Comparison of ENCODE assay signal across 8 cellular contexts in the genomic region with DNA sequence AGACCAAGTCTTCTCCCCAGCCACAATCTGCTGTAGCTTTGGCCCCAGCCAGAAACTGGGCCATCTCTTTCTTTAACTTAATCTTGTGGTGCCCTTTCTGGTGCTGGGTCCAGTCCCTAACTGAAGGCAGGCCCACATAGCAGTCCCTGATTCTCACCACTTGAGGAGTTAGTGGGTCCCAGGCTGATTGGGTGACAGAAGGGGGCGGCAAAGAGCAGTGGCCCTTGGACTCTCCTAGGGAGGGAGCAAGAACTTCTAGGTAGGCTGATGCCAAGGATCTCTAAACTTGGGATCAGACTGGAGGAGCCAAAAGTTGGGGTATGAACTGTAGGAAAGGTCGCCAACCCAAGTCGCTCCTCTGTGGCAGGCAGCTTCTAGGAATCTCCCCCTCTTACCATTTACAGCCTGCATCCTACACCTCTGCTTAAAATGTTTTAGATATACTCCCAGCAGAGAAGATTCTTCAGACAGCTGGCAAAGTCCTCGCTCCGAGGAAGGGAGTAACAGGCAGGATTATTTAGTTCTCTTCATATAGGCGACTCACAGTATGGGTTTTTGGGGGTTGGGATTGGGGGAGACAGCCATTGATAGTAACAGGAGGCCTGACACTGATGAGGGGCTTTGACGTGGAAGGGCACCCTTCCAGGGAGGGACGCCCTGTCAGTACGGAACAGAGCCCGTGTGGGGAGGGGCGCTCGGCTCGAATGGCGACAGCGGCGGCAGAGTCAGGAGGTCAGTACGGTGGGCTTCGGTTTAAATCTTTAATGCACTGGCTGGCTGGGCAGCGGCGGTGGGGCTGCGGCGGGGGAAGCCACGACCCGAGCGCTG. TPM values are rescaled to one million over a fixed set of nuclear protein-coding genes. Genes with fewer than 3 reads are reported as not detected.
A peak's percentile ranks its signal among the peaks of the same experiment; 100 is the strongest.
DNase-seq lines count a peak whose midpoint lies in the region; ATAC-seq, FAIRE-seq and TF ChIP-seq lines count a peak whose summit lies in the region.

No MANE protein-coding gene starts in this region.

- H3K27ac ChIP-seq in 22Rv1 (peak overlapping the region; percentile 86), Panc1 (ENCODE audit: low read length) (peak overlapping the region; percentile 70), stomach smooth muscle (ENCODE audit: low read length) (peak overlapping the region; percentile 82)

- ATAC-seq in HG03108 (IDR thresholded peaks at IDR 0.05; ENCODE audit: unreplicated experiment): peak; percentile 43
- ATAC-seq in Panc1: peak; percentile 75
- peak in 1 of 2 donors; percentile 53 for ATAC-seq in natural killer cell treated with Interleukin-12 subunit alpha and Interleukin-12 subunit beta and Interleukin-15 and Interleukin-18, amount 100 ng/mL, for 72 hours

- POLR2A ChIA-PET in Panc1 (lab: Charles Lee): interaction anchor here (0.6 to 0.8 kb wide), 3 partner anchors 27 to 514 kb away, joined by 3 to 5 read pairs (median 3); partner anchors contain the start of gene SIGMAR1

- H3K9me3 Mint-ChIP-seq in activated T-helper 2 cell treated with anti-CD3 and anti-CD28 coated beads, Interferon-gamma antibody, Interleukin-2, Interleukin-4, amounts not matched to agents 10 μg/mL and 5 μg/mL and 100 μg/mL, durations not matched to agents 14 hours and 24 hours and 36 hours: peaks cover 5% of the 10 kb centered on the region
- no peaks in the 10 kb centered on the region for H3K9me3 Mint-ChIP-seq in natural killer cell treated with Interleukin-12 subunit alpha and Interleukin-12 subunit beta and Interleukin-15 and Interleukin-18, amount 100 ng/mL, for 72 hours

- H3K27me3 ChIP-seq in Panc1 (ENCODE audit: control insufficient read depth, insufficient read depth, low read length) (no peaks in the 10 kb centered on the region), stomach smooth muscle (ENCODE audit: control insufficient read depth in 1 of 2, insufficient read depth in 2 of 2, low read length in 2 of 2) (no peaks in the 10 kb centered on the region)

- H3K27me3 Mint-ChIP-seq in activated T-helper 2 cell treated with anti-CD3 and anti-CD28 coated beads, Interferon-gamma antibody, Interleukin-2, Interleukin-4, amounts not matched to agents 10 μg/mL and 5 μg/mL and 100 μg/mL, durations not matched to agents 14 hours and 24 hours and 36 hours (ENCODE audit: low read depth): no peaks in the 10 kb centered on the region
- no peaks in the 10 kb centered on the region for H3K27me3 Mint-ChIP-seq in natural killer cell treated with Interleukin-12 subunit alpha and Interleukin-12 subunit beta and Interleukin-15 and Interleukin-18, amount 100 ng/mL, for 72 hours

- H3K9ac ChIP-seq in stomach smooth muscle (ENCODE audit: low read length in 2 of 2): peak overlapping the region; percentile 42 to 71

- no peak for TF ChIP-seq POLR2A in GM12891 (IDR thresholded peaks at IDR 0.05; ENCODE audit: low read depth, low read length)

- H3K4me1 ChIP-seq in Panc1 (ENCODE audit: control insufficient read depth, insufficient read depth, low read length) (peaks cover 8% of the 10 kb centered on the region; the same call in 1 of the 2 replicates), stomach smooth muscle (ENCODE audit: control insufficient read depth, insufficient read depth, low read length) (peaks cover 33% of the 10 kb centered on the region)

- H3K27ac Mint-ChIP-seq in activated T-helper 2 cell treated with anti-CD3 and anti-CD28 coated beads, Interferon-gamma antibody, Interleukin-2, Interleukin-4, amounts not matched to agents 10 μg/mL and 5 μg/mL and 100 μg/mL, durations not matched to agents 14 hours and 24 hours and 36 hours: peak overlapping the region; percentile 77
- peak overlapping the region; percentile 14 to 79 for H3K27ac Mint-ChIP-seq in natural killer cell treated with Interleukin-12 subunit alpha and Interleukin-12 subunit beta and Interleukin-15 and Interleukin-18, amount 100 ng/mL, for 72 hours

- BruUV-seq in Panc1 (replicated peaks; lab: Mats Ljungman, UMichigan): no TSS peak

- peaks cover 32% of the 10 kb centered on the region for H3K36me3 Mint-ChIP-seq in activated T-helper 2 cell treated with anti-CD3 and anti-CD28 coated beads, Interferon-gamma antibody, Interleukin-2, Interleukin-4, amounts not matched to agents 10 μg/mL and 5 μg/mL and 100 μg/mL, durations not matched to agents 14 hours and 24 hours and 36 hours (ENCODE audit: low read depth)
- no peaks in the 10 kb centered on the region for H3K36me3 Mint-ChIP-seq in natural killer cell treated with Interleukin-12 subunit alpha and Interleukin-12 subunit beta and Interleukin-15 and Interleukin-18, amount 100 ng/mL, for 72 hours

- TF ChIP-seq CTCF in 22Rv1 (IDR thresholded peaks at IDR 0.05) (peak; percentile 100), Panc1 (IDR thresholded peaks at IDR 0.05) (no peak), fibroblast of the aortic adventitia (IDR thresholded peaks at IDR 0.05; ENCODE audit: insufficient read depth, low read length) (peak; percentile 99)

- no peaks in the 10 kb centered on the region for H3K9me3 ChIP-seq in Panc1 (ENCODE audit: control insufficient read depth, insufficient read depth, low read depth, low read length)
- H3K9me3 ChIP-seq in stomach smooth muscle (ENCODE audit: control insufficient read depth in 2 of 2, low read length in 2 of 2): peaks cover 0 to under 1% of the 10 kb centered on the region in 2 donors

- CTCF ChIA-PET in Panc1 (lab: Charles Lee): interaction anchor here (0.8 to 2.5 kb wide), 4 partner anchors 13 to 38 kb away, joined by 3 to 11 read pairs (median 4); no protein-coding TSS in a partner anchor

- peaks cover 34% of the 10 kb centered on the region for H3K4me1 Mint-ChIP-seq in activated T-helper 2 cell treated with anti-CD3 and anti-CD28 coated beads, Interferon-gamma antibody, Interleukin-2, Interleukin-4, amounts not matched to agents 10 μg/mL and 5 μg/mL and 100 μg/mL, durations not matched to agents 14 hours and 24 hours and 36 hours (ENCODE audit: low read depth)
- H3K4me1 Mint-ChIP-seq in natural killer cell treated with Interleukin-12 subunit alpha and Interleukin-12 subunit beta and Interleukin-15 and Interleukin-18, amount 100 ng/mL, for 72 hours (ENCODE audit: low read depth in 2 of 2): peaks cover 18 to 23% of the 10 kb centered on the region in 2 donors

- DNase-seq in GM12891 (ENCODE audit: insufficient read length, low spot score) (peak; percentile 53), Panc1 (ENCODE audit: low read depth, low spot score) (peak; percentile 71), fibroblast of the aortic adventitia (ENCODE audit: low read depth) (peak; percentile 77)
- DNase-seq in activated T-helper 2 cell treated with anti-CD3 and anti-CD28 coated beads, Interferon-gamma antibody, Interleukin-2, Interleukin-4, amounts not matched to agents 10 μg/mL and 5 μg/mL and 100 μg/mL, durations not matched to agents 14 hours and 24 hours and 36 hours (ENCODE audit: low spot score): peak; percentile 70
- DNase-seq in natural killer cell treated with Interleukin-12 subunit alpha and Interleukin-12 subunit beta and Interleukin-15 and Interleukin-18, amount 100 ng/mL, for 72 hours (ENCODE audit: low spot score): peak; percentile 82

- H3K4me3 ChIP-seq in Panc1 (ENCODE audit: low read depth in 2 of 2, low read length in 2 of 2) (peak overlapping the region; percentile 65 to 94), fibroblast of the aortic adventitia (ENCODE audit: low read depth, low read length) (peak overlapping the region; percentile 67), stomach smooth muscle (ENCODE audit: low read length in 2 of 2) (peak overlapping the region; percentile 53 to 74)

- no peaks in the 10 kb centered on the region for H3K36me3 ChIP-seq in Panc1 (ENCODE audit: control insufficient read depth, insufficient read depth, low read length)
- peaks cover 9 to 30% of the 10 kb centered on the region in 2 donors for H3K36me3 ChIP-seq in stomach smooth muscle (ENCODE audit: control insufficient read depth in 2 of 2, insufficient read depth in 2 of 2, low read length in 2 of 2)

- FAIRE-seq in GM12891 (lab: Jason Lieb, UNC): peak; percentile 60

- in situ Hi-C loops in Panc1 (cut with HindIII; ENCODE audit: low pct_unique_long_range_greater_than_20kb, low sequenced_read_pairs): no loop called here

- peak overlapping the region; percentile 85 for H3K4me3 Mint-ChIP-seq in activated T-helper 2 cell treated with anti-CD3 and anti-CD28 coated beads, Interferon-gamma antibody, Interleukin-2, Interleukin-4, amounts not matched to agents 10 μg/mL and 5 μg/mL and 100 μg/mL, durations not matched to agents 14 hours and 24 hours and 36 hours (ENCODE audit: low read depth)
- peak overlapping the region; percentile 88 for H3K4me3 Mint-ChIP-seq in natural killer cell treated with Interleukin-12 subunit alpha and Interleukin-12 subunit beta and Interleukin-15 and Interleukin-18, amount 100 ng/mL, for 72 hours

- intact Hi-C loops in Panc1 (cut with micrococcal nuclease; ENCODE audit: unreplicated experiment): no loop called here
- intact Hi-C loops in activated T-helper 2 cell treated with anti-CD3 and anti-CD28 coated beads, Interferon-gamma antibody, Interleukin-2, Interleukin-4, amounts not matched to agents 10 μg/mL and 5 μg/mL and 100 μg/mL, durations not matched to agents 14 hours and 24 hours and 36 hours (cut with micrococcal nuclease): loop anchor here (1.0 to 2.0 kb wide), 3 partner anchors 18 to 38 kb away; partner anchors contain the start of gene GALT

RNA-seq across cellular contexts. Expression of gene CCL27, which starts 2.0 kb away (rescaled TPM):
- not detected for polyA plus RNA-seq in GM12891 (2012; ENCODE audit: low read depth, missing spikeins)
- total RNA-seq in Panc1 (2021; ENCODE audit: unreplicated experiment) (0.95 TPM), fibroblast of the aortic adventitia (ENCODE audit: low replicate concordance) (not detected in 2 replicates)
- 0.73 TPM for polyA plus RNA-seq in Panc1 (2012; ENCODE audit: insufficient read length)
- total RNA-seq in activated T-helper 2 cell treated with anti-CD3 and anti-CD28 coated beads, Interferon-gamma antibody, Interleukin-2, Interleukin-4, amounts not matched to agents 10 μg/mL and 5 μg/mL and 100 μg/mL, durations not matched to agents 14 hours and 24 hours and 36 hours: 0.25 and 0.55 TPM in 2 replicates
- total RNA-seq in natural killer cell treated with Interleukin-12 subunit alpha and Interleukin-12 subunit beta and Interleukin-15 and Interleukin-18, amount 100 ng/mL, for 72 hours: not detected

RNA-seq across cellular contexts. Expression of gene IL11RA, which starts 12.5 kb away (rescaled TPM):
- 6.9 TPM for polyA plus RNA-seq in GM12891 (2012; ENCODE audit: low read depth, missing spikeins)
- 21.6 TPM for total RNA-seq in Panc1 (2021; ENCODE audit: unreplicated experiment)
- 22.1 TPM for polyA plus RNA-seq in Panc1 (2012; ENCODE audit: insufficient read length)
- total RNA-seq in activated T-helper 2 cell treated with anti-CD3 and anti-CD28 coated beads, Interferon-gamma antibody, Interleukin-2, Interleukin-4, amounts not matched to agents 10 μg/mL and 5 μg/mL and 100 μg/mL, durations not matched to agents 14 hours and 24 hours and 36 hours: 27.4 and 33.8 TPM in 2 replicates
- 23.8 and 26.7 TPM in 2 replicates for total RNA-seq in fibroblast of the aortic adventitia (ENCODE audit: low replicate concordance)
- total RNA-seq in natural killer cell treated with Interleukin-12 subunit alpha and Interleukin-12 subunit beta and Interleukin-15 and Interleukin-18, amount 100 ng/mL, for 72 hours: 10 to 100 TPM in 1 of 2 donors, 1 to 10 TPM in 1; 6.8 to 16.8 TPM

RNA-seq across cellular contexts. Expression of gene GALT, which starts 18.0 kb away (rescaled TPM):
- polyA plus RNA-seq in GM12891 (2012; ENCODE audit: low read depth, missing spikeins): 18.2 TPM
- total RNA-seq in Panc1 (2021; ENCODE audit: unreplicated experiment) (42.5 TPM), fibroblast of the aortic adventitia (ENCODE audit: low replicate concordance) (22.8 and 26.8 TPM in 2 replicates)
- polyA plus RNA-seq in Panc1 (2012; ENCODE audit: insufficient read length): 44.2 TPM
- total RNA-seq in activated T-helper 2 cell treated with anti-CD3 and anti-CD28 coated beads, Interferon-gamma antibody, Interleukin-2, Interleukin-4, amounts not matched to agents 10 μg/mL and 5 μg/mL and 100 μg/mL, durations not matched to agents 14 hours and 24 hours and 36 hours: 74.3 and 78.4 TPM in 2 replicates
- total RNA-seq in natural killer cell treated with Interleukin-12 subunit alpha and Interleukin-12 subunit beta and Interleukin-15 and Interleukin-18, amount 100 ng/mL, for 72 hours: 10 to 100 TPM; 19.4 to 50.2 TPM

RNA-seq across cellular contexts. Expression of gene CCL19, which starts 26.6 kb away (rescaled TPM):
- polyA plus RNA-seq in GM12891 (2012; ENCODE audit: low read depth, missing spikeins): 0.24 TPM
- total RNA-seq in Panc1 (2021; ENCODE audit: unreplicated experiment) (not detected), fibroblast of the aortic adventitia (ENCODE audit: low replicate concordance) (not detected in 2 replicates)
- polyA plus RNA-seq in Panc1 (2012; ENCODE audit: insufficient read length): not detected
- total RNA-seq in activated T-helper 2 cell treated with anti-CD3 and anti-CD28 coated beads, Interferon-gamma antibody, Interleukin-2, Interleukin-4, amounts not matched to agents 10 μg/mL and 5 μg/mL and 100 μg/mL, durations not matched to agents 14 hours and 24 hours and 36 hours: not detected in 2 replicates
- total RNA-seq in natural killer cell treated with Interleukin-12 subunit alpha and Interleukin-12 subunit beta and Interleukin-15 and Interleukin-18, amount 100 ng/mL, for 72 hours: not detected

RNA-seq across cellular contexts. Expression of gene SIGMAR1, which starts 26.9 kb away (rescaled TPM):
- 14.9 TPM for polyA plus RNA-seq in GM12891 (2012; ENCODE audit: low read depth, missing spikeins)
- 131 TPM for total RNA-seq in Panc1 (2021; ENCODE audit: unreplicated experiment)
- polyA plus RNA-seq in Panc1 (2012; ENCODE audit: insufficient read length): 186 TPM
- total RNA-seq in activated T-helper 2 cell treated with anti-CD3 and anti-CD28 coated beads, Interferon-gamma antibody, Interleukin-2, Interleukin-4, amounts not matched to agents 10 μg/mL and 5 μg/mL and 100 μg/mL, durations not matched to agents 14 hours and 24 hours and 36 hours: 105 and 109 TPM in 2 replicates
- 71.3 and 97.8 TPM in 2 replicates for total RNA-seq in fibroblast of the aortic adventitia (ENCODE audit: low replicate concordance)
- total RNA-seq in natural killer cell treated with Interleukin-12 subunit alpha and Interleukin-12 subunit beta and Interleukin-15 and Interleukin-18, amount 100 ng/mL, for 72 hours: 100 to 1,000 TPM in 1 of 2 donors, 10 to 100 TPM in 1; 45.6 to 109 TPM
